Comparison of ENCODE assay signal across 19 cellular contexts in genomic region chr10:122544493-122544892, GRCh38. TPM values are rescaled to one million over a fixed set of nuclear protein-coding genes. Genes with fewer than 3 reads are reported as not detected.
DNase-seq lines count a peak whose midpoint lies in the region; TF ChIP-seq lines count a peak whose summit lies in the region.
"Had no signal": no experiment of that assay in that cellular context is flagged by ENCODE, and none has a peak within 500 bp of the region (broad histone marks: within the 10 kb centered on the region; RNA-seq: fewer than 3 reads in every experiment).

No MANE protein-coding gene starts in this region.

- no peaks in the 10 kb centered on the region for H3K9me3 ChIP-seq in CD8-positive, alpha-beta memory T cell (ENCODE audit: low read length)
- H3K9me3 ChIP-seq in endodermal cell (ENCODE audit: control insufficient read depth, low read length) (no peaks in the 10 kb centered on the region), esophagus muscularis mucosa (no peaks in the 10 kb centered on the region)
- H3K9me3 ChIP-seq: Peyer's patch had no signal

- POLR2A ChIA-PET in CD8-positive, alpha-beta memory T cell (lab: Charles Lee) = no interaction called here

- H3K9ac ChIP-seq in endodermal cell (ENCODE audit: extremely low read depth, low read length, poor library complexity, severe bottlenecking) = no peak overlapping the region
- H3K9ac ChIP-seq: GM23248 had no signal

- H3K4me3 Mint-ChIP-seq in CD8-positive, alpha-beta memory T cell = peak overlapping the region in 4 of 7 donors; percentile 38 to 86 (median 60)
- H3K4me3 Mint-ChIP-seq in endodermal cell = no peak overlapping the region

- no peaks in the 10 kb centered on the region for H3K36me3 Mint-ChIP-seq in CD8-positive, alpha-beta memory T cell
- no peaks in the 10 kb centered on the region for H3K36me3 Mint-ChIP-seq in endodermal cell (ENCODE audit: low read depth)

- H3K36me3 ChIP-seq in CD8-positive, alpha-beta memory T cell (ENCODE audit: insufficient read depth, low read length) = no peaks in the 10 kb centered on the region
- H3K36me3 ChIP-seq in endodermal cell (ENCODE audit: control insufficient read depth, insufficient read depth, low read length) (no peaks in the 10 kb centered on the region), esophagus muscularis mucosa (no peaks in the 10 kb centered on the region)
- H3K36me3 ChIP-seq: Peyer's patch had no signal

- peak in 4 of 5 donors; percentile 24 to 70 (median 40) for DNase-seq in CD8-positive, alpha-beta memory T cell
- DNase-seq in NB4 (ENCODE audit: low read depth) (peak; percentile 85), endodermal cell (peak; percentile 25), NCI-H1048 (lab: John Stamatoyannopoulos, UW) (no peak), esophagus muscularis mucosa (ENCODE audit: extremely low spot score) (no peak), GM10266 (ENCODE audit: extremely low spot score) (no peak)
- peak; percentile 33 for DNase-seq in stimulated activated CD8-positive, alpha-beta memory T cell treated with anti-CD3 and anti-CD28 coated beads, Interleukin-4, amount 100 ng/mL, for 48 hours
- DNase-seq: ACHN; AML-193; CD4-positive, alpha-beta T cell; DMS79; GM23248; HCEC 1CT; NCI-H1436 treated with DMSO at 0.1 percent for 48 hours; NCI-H2081 treated with DMSO at 0.1 percent for 48 hours; Peyer's patch; Right ventricle myocardium superior had no signal

- no peaks in the 10 kb centered on the region for H3K27me3 ChIP-seq in CD8-positive, alpha-beta memory T cell (ENCODE audit: insufficient read depth, low read length, poor library complexity, severe bottlenecking)
- peaks cover 99% of the 10 kb centered on the region for H3K27me3 ChIP-seq in endodermal cell (ENCODE audit: control insufficient read depth, insufficient read depth, low read length, poor library complexity, severe bottlenecking)
- no peaks in the 10 kb centered on the region for H3K27me3 ChIP-seq in esophagus muscularis mucosa
- H3K27me3 ChIP-seq: Peyer's patch had no signal

- no peak overlapping the region for H3K4me3 ChIP-seq in CD8-positive, alpha-beta memory T cell (ENCODE audit: low read length)
- no peak overlapping the region for H3K4me3 ChIP-seq in NB4 (ENCODE audit: low read depth, low read length)
- H3K4me3 ChIP-seq in endodermal cell (ENCODE audit: low read length) = no peak overlapping the region
- H3K4me3 ChIP-seq in esophagus muscularis mucosa = no peak overlapping the region
- H3K4me3 ChIP-seq: GM23248, Peyer's patch, SK-N-MC had no signal

- H3K4me1 ChIP-seq in CD8-positive, alpha-beta memory T cell (ENCODE audit: insufficient read depth, low read length) = peaks cover 45% of the 10 kb centered on the region
- H3K4me1 ChIP-seq in endodermal cell (ENCODE audit: control insufficient read depth, insufficient read depth, low read length) (no peaks in the 10 kb centered on the region), esophagus muscularis mucosa (no peaks in the 10 kb centered on the region)

- TF ChIP-seq CTCF in NB4 (IDR thresholded peaks at IDR 0.05; ENCODE audit: low read depth, low read length) (no peak), endodermal cell (conservative IDR thresholded peaks at IDR 0.05) (no peak), esophagus muscularis mucosa (IDR thresholded peaks at IDR 0.05) (no peak), GM10266 (IDR thresholded peaks at IDR 0.05; ENCODE audit: control insufficient read depth, insufficient read depth, low read depth, missing control alignments) (no peak)

- H3K27ac Mint-ChIP-seq in CD8-positive, alpha-beta memory T cell = peak overlapping the region in 5 of 8 donors; percentile 39 to 87 (median 68)
- H3K27ac Mint-ChIP-seq in endodermal cell = no peak overlapping the region
- H3K27ac Mint-ChIP-seq: CD4-positive, alpha-beta T cell had no signal

- TF ChIP-seq EP300 in esophagus muscularis mucosa (IDR thresholded peaks at IDR 0.05) = no peak

- peaks cover 59 to 64% (median 61%) of the 10 kb centered on the region in 3 donors for H3K4me1 Mint-ChIP-seq in CD8-positive, alpha-beta memory T cell
- H3K4me1 Mint-ChIP-seq in endodermal cell = peaks cover 4% of the 10 kb centered on the region

- H3K27me3 Mint-ChIP-seq in CD8-positive, alpha-beta memory T cell = no peaks in the 10 kb centered on the region
- H3K27me3 Mint-ChIP-seq in endodermal cell (ENCODE audit: insufficient read depth) = peaks cover 86% of the 10 kb centered on the region
- H3K27me3 Mint-ChIP-seq: CD4-positive, alpha-beta T cell had no signal

- H3K27ac ChIP-seq in CD8-positive, alpha-beta memory T cell (ENCODE audit: low read depth, low read length) = peak overlapping the region; percentile 32
- H3K27ac ChIP-seq in endodermal cell (ENCODE audit: low read depth, low read length) (no peak overlapping the region), esophagus muscularis mucosa (replicated peaks in 1 of 4) (no peak overlapping the region)
- H3K27ac ChIP-seq: GM23248, Peyer's patch, SK-N-MC had no signal

- intact Hi-C loops in esophagus muscularis mucosa (cut with DNase I) = no loop called here

- WGBS in endodermal cell (ENCODE audit: insufficient coverage in 1 of 2, insufficient read length in 1 of 2), 2 experiments = 79 to 91% methylated on average over 7 to 8 of the region's 8 CpGs
- WGBS in esophagus muscularis mucosa = 80% methylated on average over 8 of the region's 8 CpGs

- CTCF ChIA-PET in CD8-positive, alpha-beta memory T cell (lab: Charles Lee) = interaction anchor here (0.9 to 5.3 kb wide), 3 partner anchors 10 to 109 kb away, joined by 3 to 17 read pairs (median 3); no protein-coding TSS in a partner anchor

- no peaks in the 10 kb centered on the region for H3K9me3 Mint-ChIP-seq in CD8-positive, alpha-beta memory T cell
- no peaks in the 10 kb centered on the region for H3K9me3 Mint-ChIP-seq in endodermal cell
- H3K9me3 Mint-ChIP-seq: CD4-positive, alpha-beta T cell had no signal

- no peak for TF ChIP-seq POLR2A in NB4 (IDR thresholded peaks at IDR 0.05; ENCODE audit: extremely low read depth, insufficient read length)
- no peak for TF ChIP-seq POLR2A in esophagus muscularis mucosa (IDR thresholded peaks at IDR 0.05; ENCODE audit: low read depth)

RNA-seq across cellular contexts. Expression of gene DMBT1, which starts 16.1 kb away (rescaled TPM):
- not detected for total RNA-seq in CD8-positive, alpha-beta memory T cell
- not detected for polyA plus RNA-seq in CD8-positive, alpha-beta memory T cell
- not detected for total RNA-seq in endodermal cell
- polyA plus RNA-seq in endodermal cell (2013, experiment 1 of 2) = not detected
- polyA plus RNA-seq in endodermal cell (2013, experiment 2 of 2) = 0.04 TPM
- total RNA-seq in esophagus muscularis mucosa = under 1 TPM in 1 of 4 donors, not detected in 3; 0.63 TPM
- total RNA-seq: CD4-positive, alpha-beta T cell; G401; GM23248; Right ventricle myocardium superior had no signal
- polyA plus RNA-seq: GM23248 had no signal

Comparison
In these comparisons a context has a peak if more than half of its experiments do, and no peak if none do; other contexts are left out.
1. DNase-seq: peak in CD8-positive, alpha-beta memory T cell (4 of 5), NB4 (single experiment), endodermal cell (single experiment) and stimulated activated CD8-positive, alpha-beta memory T cell treated with anti-CD3 and anti-CD28 coated beads, Interleukin-4, amount 100 ng/mL, for 48 hours (single experiment); none in NCI-H1048 (single experiment), esophagus muscularis mucosa (single experiment) and GM10266 (single experiment).